Comparison of ENCODE assay signal across 13 cellular contexts in genomic region chr11:61516191-61516590, GRCh38. TPM values are rescaled to one million over a fixed set of nuclear protein-coding genes. Genes with fewer than 3 reads are reported as not detected.
DNase-seq lines count a peak whose midpoint lies in the region; ATAC-seq, FAIRE-seq and TF ChIP-seq lines count a peak whose summit lies in the region.
"Had no signal": no experiment of that assay in that cellular context is flagged by ENCODE, and none has a peak within 500 bp of the region (broad histone marks: within the 10 kb centered on the region; RNA-seq: fewer than 3 reads in every experiment).

No MANE protein-coding gene starts in this region.

- H3K27me3 Mint-ChIP-seq in activated CD4-positive, alpha-beta T cell treated with anti-CD3 and anti-CD28 coated beads for 36 hours: peaks cover 20% of the 10 kb centered on the region
- no peaks in the 10 kb centered on the region for H3K27me3 Mint-ChIP-seq in Caco-2 (ENCODE audit: insufficient read depth, unreplicated experiment)

- no peak overlapping the region for H2BK12ac ChIP-seq in H1 (ENCODE audit: low read depth, low read length)

- no peak for ATAC-seq in activated CD4-positive, alpha-beta T cell treated with anti-CD3 and anti-CD28 coated beads for 36 hours
- peak; percentile 34 for ATAC-seq in sciatic nerve

- no peak overlapping the region for H3K4ac ChIP-seq in H1 (replicated peaks; ENCODE audit: insufficient read length, low read depth, low read length)

- no peaks in the 10 kb centered on the region for H3K79me1 ChIP-seq in H1 (ENCODE audit: low read depth, low read length)

- no peak overlapping the region for H4K91ac ChIP-seq in H1 (replicated peaks; ENCODE audit: insufficient read length, low read length)

- no peaks in the 10 kb centered on the region for H4K20me1 ChIP-seq in OCI-LY3 (ENCODE audit: insufficient read depth, low read length)
- H4K20me1 ChIP-seq in H1 (replicated peaks in 1 of 2; ENCODE audit: control insufficient read depth in 1 of 2, insufficient read depth in 2 of 2, low read length in 2 of 2): peaks cover 0 to 2% of the 10 kb centered on the region in 2 experiments

- H3K36me3 Mint-ChIP-seq in activated CD4-positive, alpha-beta T cell treated with anti-CD3 and anti-CD28 coated beads for 36 hours (ENCODE audit: low read depth): no peaks in the 10 kb centered on the region
- peaks cover 8% of the 10 kb centered on the region for H3K36me3 Mint-ChIP-seq in Caco-2 (ENCODE audit: insufficient read depth, unreplicated experiment)
- H3K36me3 Mint-ChIP-seq: activated CD8-positive, alpha-beta memory T cell treated with anti-CD3 and anti-CD28 coated beads, Interleukin-2, amount 10 ng/mL, durations not matched to agents 7 days and 5 days; activated naive CD4-positive, alpha-beta T cell treated with anti-CD3 and anti-CD28 coated beads, Interleukin-2, amount 50 U/mL, for 24 hours had no signal

- intact Hi-C loops in activated CD4-positive, alpha-beta T cell treated with anti-CD3 and anti-CD28 coated beads for 36 hours (cut with DNase I, micrococcal nuclease): no loop called here
- intact Hi-C loops in sciatic nerve (cut with DNase I) (loop anchor here (2.0 kb wide), 1 partner anchor 37 kb away; no protein-coding TSS in a partner anchor), Caco-2 (cut with micrococcal nuclease; ENCODE audit: unreplicated experiment) (loop anchor here (2.0 kb wide), 1 partner anchor 111 kb away; no protein-coding TSS in a partner anchor)

- H3K27ac ChIP-seq in OCI-LY3 (ENCODE audit: low read length) (no peak overlapping the region), H1 (ENCODE audit: low read depth, low read length) (no peak overlapping the region)
- H3K27ac ChIP-seq: 22Rv1, ovary had no signal

- no peak overlapping the region for H2AK5ac ChIP-seq in H1 (ENCODE audit: low read depth, low read length)

- peak overlapping the region; percentile 44; the same call in 1 of the 2 replicates for H2BK5ac ChIP-seq in H1 (ENCODE audit: low read depth, low read length)

- H3K36me3 ChIP-seq in OCI-LY3 (replicated peaks; ENCODE audit: low read depth, low read length) (no peaks in the 10 kb centered on the region), H1 (ENCODE audit: control insufficient read depth in 2 of 4, insufficient read depth in 4 of 4, low read length in 3 of 4) (no peaks in the 10 kb centered on the region), Caco-2 (ENCODE audit: control insufficient read depth, insufficient read depth, low read length) (peaks cover 1% of the 10 kb centered on the region; the same call in 1 of the 2 replicates)
- H3K36me3 ChIP-seq: ovary had no signal

- no peak overlapping the region; the same call in 1 of the 2 replicates for H2BK20ac ChIP-seq in H1 (ENCODE audit: low read length)

- no peak for TF ChIP-seq RAD21 in H1 (IDR thresholded peaks at IDR 0.05 in 1 of 2, conservative IDR thresholded peaks at IDR 0.05 in 1 of 2; ENCODE audit: low read depth in 2 of 2, low read length in 2 of 2)

- no peak overlapping the region for H3K14ac ChIP-seq in H1 (ENCODE audit: insufficient read length)

- H2BK120ac ChIP-seq in H1 (replicated peaks; ENCODE audit: low read depth, low read length): no peak overlapping the region

- CTCF ChIA-PET in activated CD4-positive, alpha-beta T cell treated with anti-CD3 and anti-CD28 coated beads for 36 hours (lab: Charles Lee): interaction anchor here (0.7 to 4.4 kb wide), 19 partner anchors 9 to 221 kb away, joined by 3 to 108 read pairs (median 9); partner anchors contain the start of genes TMEM216 and VWCE
- CTCF ChIA-PET in H1 (lab: Charles Lee; ENCODE audit: partially characterized antibody): interaction anchor here (0.6 to 40.4 kb wide), 32 partner anchors 9 to 234 kb away, joined by 3 to 2106 read pairs (median 6); partner anchors contain the start of genes LRRC10B and TMEM138
- CTCF ChIA-PET in Caco-2 (lab: Charles Lee): interaction anchor here (0.7 to 2.4 kb wide), 11 partner anchors 8 to 222 kb away, joined by 3 to 33 read pairs (median 7); partner anchors contain the start of gene LRRC10B

- BruUV-seq in Caco-2 (replicated peaks; lab: Mats Ljungman, UMichigan): no TSS peak

- H3K79me2 ChIP-seq in OCI-LY3 (ENCODE audit: low read length) (no peaks in the 10 kb centered on the region), H1 (ENCODE audit: control insufficient read depth in 1 of 2, insufficient read depth in 2 of 2, low read length in 2 of 2) (no peaks in the 10 kb centered on the region)

- H3K9me3 ChIP-seq in OCI-LY3 (ENCODE audit: insufficient read depth, low read length): no peaks in the 10 kb centered on the region
- no peaks in the 10 kb centered on the region for H3K9me3 ChIP-seq in H1 (ENCODE audit: insufficient read depth in 2 of 2, low read depth in 1 of 2, low read length in 1 of 2)
- H3K9me3 ChIP-seq in Caco-2: no peaks in the 10 kb centered on the region
- H3K9me3 ChIP-seq: ovary had no signal

- H3K4me1 ChIP-seq in OCI-LY3 (ENCODE audit: low read length): no peaks in the 10 kb centered on the region
- H3K4me1 ChIP-seq in H1 (replicated peaks in 1 of 4; ENCODE audit: control insufficient read depth in 3 of 4, insufficient read depth in 4 of 4, low read length in 3 of 4): peaks cover 0 to 41% (median 27%) of the 10 kb centered on the region in 4 experiments; a peak in 6 of 7 replicates
- H3K4me1 ChIP-seq in Caco-2: peaks cover 23% of the 10 kb centered on the region

- H3K56ac ChIP-seq in H1 (replicated peaks; ENCODE audit: insufficient read length, low read depth, low read length): no peak overlapping the region

- FAIRE-seq in H1 (lab: Jason Lieb, UNC): no peak

- no peaks in the 10 kb centered on the region for H3K23me2 ChIP-seq in H1 (ENCODE audit: low read depth, low read length)

- no peak overlapping the region for H3K27ac Mint-ChIP-seq in activated CD4-positive, alpha-beta T cell treated with anti-CD3 and anti-CD28 coated beads for 36 hours
- no peak overlapping the region for H3K27ac Mint-ChIP-seq in Caco-2 (ENCODE audit: unreplicated experiment)
- H3K27ac Mint-ChIP-seq: activated CD8-positive, alpha-beta memory T cell treated with anti-CD3 and anti-CD28 coated beads, Interleukin-2, amount 10 ng/mL, durations not matched to agents 7 days and 5 days; activated naive CD4-positive, alpha-beta T cell treated with anti-CD3 and anti-CD28 coated beads, Interleukin-2, amount 50 U/mL, for 24 hours had no signal

- H3K27me3 ChIP-seq in OCI-LY3 (ENCODE audit: low read depth, low read length): no peaks in the 10 kb centered on the region
- peaks cover 0 to under 1% (median under 1%) of the 10 kb centered on the region in 4 experiments; a peak in 2 of 7 replicates for H3K27me3 ChIP-seq in H1 (replicated peaks in 1 of 4; ENCODE audit: control insufficient read depth in 3 of 4, extremely low read depth in 1 of 4, insufficient read depth in 3 of 4, low read length in 3 of 4)
- H3K27me3 ChIP-seq in Caco-2 (replicated peaks; ENCODE audit: control insufficient read depth, insufficient read depth, low read length): no peaks in the 10 kb centered on the region
- H3K27me3 ChIP-seq: ovary had no signal

- no peak for TF ChIP-seq EP300 in H1 (IDR thresholded peaks at IDR 0.05; ENCODE audit: borderline replicate concordance in 1 of 2, low read depth in 2 of 2, low read length in 2 of 2)

- H3K4me3 ChIP-seq in OCI-LY3 (ENCODE audit: low read length): peak overlapping the region; percentile 71
- peak overlapping the region in 1 of 4 experiments; percentile 39; a peak in 1 of 8 replicates for H3K4me3 ChIP-seq in H1 (ENCODE audit: extremely low read depth in 1 of 4, insufficient read depth in 2 of 4, low read depth in 3 of 4, low read length in 4 of 4)
- no peak overlapping the region for H3K4me3 ChIP-seq in Caco-2 (ENCODE audit: low read depth, low read length)
- H3K4me3 ChIP-seq: ovary, smooth muscle cell had no signal

- no peak overlapping the region; the same call in 1 of the 2 replicates for H4K8ac ChIP-seq in H1 (ENCODE audit: extremely low read depth, insufficient read depth, low read length)

- WGBS in H1 (ENCODE audit: extremely low coverage in 1 of 2, insufficient coverage in 1 of 2, insufficient read length in 1 of 2, insufficient replicate concordance in 2 of 2, low coverage in 1 of 2, low lambda C conversion rate in 2 of 2, missing lambda C conversion rate in 1 of 2), 2 experiments: 60% methylated on average over 15 of the region's 22 CpGs; no CpG with 5 or more reads in 1 of the 2 experiments

- POLR2A ChIA-PET in activated CD4-positive, alpha-beta T cell treated with anti-CD3 and anti-CD28 coated beads for 36 hours (lab: Charles Lee): no interaction called here
- POLR2A ChIA-PET in H1 (lab: Charles Lee; ENCODE audit: partially characterized antibody): interaction anchor here (0.8 to 2.6 kb wide), 3 partner anchors 35 to 67 kb away, joined by 3 to 12 read pairs (median 6); a partner anchor contains a TSS
- POLR2A ChIA-PET in Caco-2 (lab: Charles Lee): no interaction called here

- H3K9ac ChIP-seq in OCI-LY3 (ENCODE audit: low read length) (peak overlapping the region; percentile 31; the same call in 1 of the 2 replicates), H1 (replicated peaks in 1 of 4; ENCODE audit: extremely low read depth in 1 of 4, low read depth in 3 of 4, low read length in 3 of 4) (no peak overlapping the region)

- no peak overlapping the region for H2BK15ac ChIP-seq in H1 (ENCODE audit: low read length)

- H3K23ac ChIP-seq in H1 (ENCODE audit: insufficient read length): no peak overlapping the region

- H2AFZ ChIP-seq in OCI-LY3 (ENCODE audit: low read depth, low read length) (peak overlapping the region; percentile 78), H1 (ENCODE audit: low read length) (no peak overlapping the region)

- H4K5ac ChIP-seq in H1 (ENCODE audit: insufficient read length, low read depth, low read length): no peak overlapping the region

- no peak overlapping the region for H3K4me3 Mint-ChIP-seq in activated CD4-positive, alpha-beta T cell treated with anti-CD3 and anti-CD28 coated beads for 36 hours
- H3K4me3 Mint-ChIP-seq in Caco-2 (ENCODE audit: unreplicated experiment): no peak overlapping the region
- H3K4me3 Mint-ChIP-seq: activated CD8-positive, alpha-beta memory T cell treated with anti-CD3 and anti-CD28 coated beads, Interleukin-2, amount 10 ng/mL, durations not matched to agents 7 days and 5 days had no signal

- DNase-seq in activated CD4-positive, alpha-beta T cell treated with anti-CD3 and anti-CD28 coated beads for 36 hours: peak; percentile 29
- DNase-seq in activated CD4-positive, alpha-beta T cell treated with anti-CD3 and anti-CD28 coated beads for 4 hours: no peak
- peak in 1 of 2 experiments; percentile 82 for DNase-seq in H1 (ENCODE audit: low read depth in 1 of 2, low spot score in 2 of 2)
- DNase-seq in sciatic nerve (ENCODE audit: low spot score): no peak
- no peak for DNase-seq in GOT3 (lab: John Stamatoyannopoulos, UW)
- DNase-seq in Caco-2: no peak
- DNase-seq in COR-L47 (lab: John Stamatoyannopoulos, UW): no peak

- TF ChIP-seq POLR2A in H1 (IDR thresholded peaks at IDR 0.05; ENCODE audit: control extremely low read depth in 1 of 2, low read depth in 2 of 2, low read length in 2 of 2): no peak

- peaks cover 6% of the 10 kb centered on the region for H3K4me1 Mint-ChIP-seq in activated CD4-positive, alpha-beta T cell treated with anti-CD3 and anti-CD28 coated beads for 36 hours
- peaks cover 23% of the 10 kb centered on the region for H3K4me1 Mint-ChIP-seq in Caco-2 (ENCODE audit: low read depth, unreplicated experiment)
- H3K4me1 Mint-ChIP-seq: activated CD8-positive, alpha-beta memory T cell treated with anti-CD3 and anti-CD28 coated beads, Interleukin-2, amount 10 ng/mL, durations not matched to agents 7 days and 5 days had no signal

- TF ChIP-seq CTCF in OCI-LY3 (IDR thresholded peaks at IDR 0.05; ENCODE audit: low read depth, low read length) (no peak), H1 (IDR thresholded peaks at IDR 0.05; ENCODE audit: control extremely low read depth in 1 of 3, insufficient read depth in 1 of 3, low read depth in 1 of 3, low read length in 3 of 3) (no peak), Caco-2 (IDR thresholded peaks at IDR 0.05; ENCODE audit: insufficient read depth in 1 of 2, low read depth in 1 of 2, low read length in 1 of 2, severe bottlenecking in 1 of 2, unreplicated experiment in 1 of 2) (no peak)

- H3K4me2 ChIP-seq in OCI-LY3 (ENCODE audit: low read length) (peak overlapping the region; percentile 64), H1 (ENCODE audit: insufficient read depth in 1 of 2, low read depth in 2 of 2, low read length in 2 of 2) (peak overlapping the region in 1 of 2 experiments; percentile 26; a peak in 2 of 4 replicates)
- H3K4me2 ChIP-seq: smooth muscle cell had no signal

- H3K18ac ChIP-seq in H1 (ENCODE audit: extremely low read depth, low read length): no peak overlapping the region

- no peaks in the 10 kb centered on the region for H3K9me3 Mint-ChIP-seq in activated CD4-positive, alpha-beta T cell treated with anti-CD3 and anti-CD28 coated beads for 36 hours (ENCODE audit: low read depth)
- H3K9me3 Mint-ChIP-seq in Caco-2 (ENCODE audit: unreplicated experiment): no peaks in the 10 kb centered on the region
- H3K9me3 Mint-ChIP-seq: activated naive CD4-positive, alpha-beta T cell treated with anti-CD3 and anti-CD28 coated beads, Interleukin-2, amount 50 U/mL, for 24 hours had no signal

RNA-seq across cellular contexts. Expression of gene LRRC10B, which starts 7.6 kb away (rescaled TPM):
- total RNA-seq in activated CD4-positive, alpha-beta T cell treated with anti-CD3 and anti-CD28 coated beads for 36 hours: not detected
- total RNA-seq in H1 (2021; fragmentation: NEBNext Ultra II Directional; extraction: Animal tissue kit (Norgen Biotek cat#: 25700)): 0.47 and 0.61 TPM in 2 replicates
- polyA plus RNA-seq in H1 (2011; rRNA removed): 0.71 and 1.1 TPM in 2 replicates
- 0.58 TPM for polyA plus RNA-seq in H1 (2011; cell fraction: cytosol; rRNA removed)
- polyA plus RNA-seq in H1 (2011; cell fraction: nucleus; rRNA removed): 1.1 TPM
- 0.15 to 0.57 TPM (median 0.38 TPM) in 4 replicates for polyA plus RNA-seq in H1 (2012, experiment 1 of 2)
- 0.66 TPM for polyA plus RNA-seq in H1 (2012, experiment 2 of 2)
- 0.51 TPM for polyA plus RNA-seq in H1 (2013, experiment 1 of 2)
- polyA plus RNA-seq in H1 (2013, experiment 2 of 2): 0.53 TPM
- 0.27 and 0.79 TPM in 2 replicates for polyA minus RNA-seq in H1 (2011; rRNA and poly(A)+ RNA removed)
- polyA minus RNA-seq in H1 (2011; cell fraction: cytosol; rRNA and poly(A)+ RNA removed): not detected
- polyA minus RNA-seq in H1 (2011; cell fraction: nucleus; rRNA and poly(A)+ RNA removed): 1.2 TPM
- 0.98 TPM for total RNA-seq in sciatic nerve
- 0.34 TPM in 1 of 2 replicates, not detected in the other for total RNA-seq in Caco-2 (2022)

Comparison
In these comparisons a context has a peak if more than half of its experiments do, and no peak if none do; other contexts are left out.
1. intact Hi-C loops: an anchor here in sciatic nerve (2.0 kb wide) and Caco-2 (2.0 kb wide); none called in activated CD4-positive, alpha-beta T cell treated with anti-CD3 and anti-CD28 coated beads for 36 hours.